17 cellular contexts compared by ENCODE assay signal in the genomic region with DNA sequence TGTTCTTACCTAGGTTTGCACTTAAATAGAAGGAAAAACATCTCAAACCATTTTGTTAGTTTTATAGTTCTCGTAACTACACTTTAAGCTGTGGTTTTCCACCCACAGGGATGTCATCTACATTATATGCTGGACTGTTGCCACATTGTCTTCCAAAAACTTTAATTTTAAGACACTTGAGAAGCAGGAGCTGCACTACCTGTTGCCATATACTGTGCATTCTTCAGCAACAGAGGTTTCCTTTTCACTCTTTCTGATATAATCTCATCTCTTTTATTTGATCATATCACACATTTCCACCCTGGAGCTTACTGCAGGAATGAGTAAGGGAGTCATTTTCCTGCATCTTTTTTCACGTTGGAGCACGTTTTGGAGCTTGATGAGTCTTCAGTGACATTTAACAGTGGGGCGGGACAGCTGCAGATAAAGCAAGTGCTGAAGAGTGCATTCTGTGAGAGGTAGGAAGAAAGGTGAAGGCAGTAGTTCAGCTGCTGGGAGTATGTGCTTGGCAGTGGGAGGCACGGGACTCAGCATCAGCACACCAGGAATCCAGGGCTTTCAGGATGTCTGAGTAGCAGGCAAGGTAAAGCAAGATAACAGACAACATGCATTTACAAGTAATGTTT. TPM values are rescaled to one million over a fixed set of nuclear protein-coding genes. Genes with fewer than 3 reads are reported as not detected.
DNase-seq lines count a peak whose midpoint lies in the region; ATAC-seq and TF ChIP-seq lines count a peak whose summit lies in the region.
"Had no signal": no experiment of that assay in that cellular context is flagged by ENCODE, and none has a peak within 500 bp of the region (broad histone marks: within the 10 kb centered on the region; RNA-seq: fewer than 3 reads in every experiment).

No MANE protein-coding gene starts in this region.

- no peak for TF ChIP-seq CTCF in Caco-2 (IDR thresholded peaks at IDR 0.05; ENCODE audit: insufficient read depth in 1 of 2, low read depth in 1 of 2, low read length in 1 of 2, severe bottlenecking in 1 of 2, unreplicated experiment in 1 of 2)
- TF ChIP-seq CTCF in Loucy (conservative IDR thresholded peaks at IDR 0.05; ENCODE audit: low read length): no peak
- no peak for TF ChIP-seq CTCF in chondrocyte (IDR thresholded peaks at IDR 0.05)
- no peak for TF ChIP-seq CTCF in nephron (IDR thresholded peaks at IDR 0.05; ENCODE audit: unreplicated experiment in 3 of 3)
- TF ChIP-seq CTCF in transverse colon (IDR thresholded peaks at IDR 0.05): no peak

- H3K27ac ChIP-seq in transverse colon: no peak overlapping the region
- H3K27ac ChIP-seq: PC-9 had no signal

- CTCF ChIA-PET in Caco-2 (lab: Charles Lee): no interaction called here

- BruUV-seq in Caco-2 (replicated peaks; lab: Mats Ljungman, UMichigan): no TSS peak

- no peak for ATAC-seq in GM18511 (IDR thresholded peaks at IDR 0.05; ENCODE audit: unreplicated experiment)

- H3K4me2 ChIP-seq in Loucy (ENCODE audit: low read depth, low read length, poor library complexity, severe bottlenecking): peak overlapping the region; percentile 90
- H3K4me2 ChIP-seq: PC-9 had no signal

- peaks cover 88% of the 10 kb centered on the region for H3K79me2 ChIP-seq in Loucy (ENCODE audit: insufficient read depth, low read length)

- POLR2A ChIA-PET in Caco-2 (lab: Charles Lee): no interaction called here

- WGBS in transverse colon (ENCODE audit: low coverage in 1 of 2), 2 donors: 54 to 60% methylated on average over 4 to 5 of the region's 5 CpGs

- H3K4me1 ChIP-seq in Caco-2 (peaks cover 47% of the 10 kb centered on the region), Loucy (ENCODE audit: insufficient read depth, low read length, poor library complexity, severe bottlenecking) (peaks cover 58% of the 10 kb centered on the region), transverse colon (peaks cover 22 to 59% (median 33%) of the 10 kb centered on the region in 4 donors)

- no peak for TF ChIP-seq POLR2A in transverse colon (IDR thresholded peaks at IDR 0.05)

- DNase-seq in Caco-2 (peak in 1 of 2 experiments; percentile 41), chondrocyte (ENCODE audit: low spot score) (no peak), COLO668 (lab: John Stamatoyannopoulos, UW; ENCODE audit: unreplicated experiment) (no peak), transverse colon (no peak), RPMI8226 (no peak)
- DNase-seq: activated CD4-positive, alpha-beta T cell treated with anti-CD3 and anti-CD28 coated beads for 4 hours; activated naive CD4-positive, alpha-beta T cell; CD4-positive, alpha-beta T cell; DND-41; NCI-H1105 treated with DMSO at 0.1 percent for 48 hours; PC-9; retina; stimulated activated naive CD4-positive, alpha-beta T cell treated with Interleukin-2 at 50 U/mL for 16 hours had no signal

- H3K27ac Mint-ChIP-seq in Caco-2 (ENCODE audit: unreplicated experiment): peak overlapping the region; percentile 71
- H3K27ac Mint-ChIP-seq in chondrocyte (ENCODE audit: unreplicated experiment): peak overlapping the region; percentile 34
- H3K27ac Mint-ChIP-seq in nephron: peak overlapping the region in 2 of 3 experiments; percentile 40 to 64
- H3K27ac Mint-ChIP-seq: CD4-positive, alpha-beta T cell had no signal

- no peak for TF ChIP-seq EP300 in transverse colon (IDR thresholded peaks at IDR 0.05; ENCODE audit: low read depth)

- H4K20me1 ChIP-seq in Loucy (ENCODE audit: insufficient read depth, low read length, poor library complexity, severe bottlenecking): peaks cover 28% of the 10 kb centered on the region

- no peak overlapping the region for H3K9ac ChIP-seq in Loucy (ENCODE audit: low read depth, low read length, poor library complexity, severe bottlenecking)

- H3K36me3 Mint-ChIP-seq in Caco-2 (ENCODE audit: insufficient read depth, unreplicated experiment): peaks cover 20% of the 10 kb centered on the region
- H3K36me3 Mint-ChIP-seq in chondrocyte (ENCODE audit: low read depth): no peaks in the 10 kb centered on the region
- H3K36me3 Mint-ChIP-seq in nephron (ENCODE audit: low read depth): peaks cover 15% of the 10 kb centered on the region

- intact Hi-C loops in Caco-2 (cut with micrococcal nuclease; ENCODE audit: unreplicated experiment): no loop called here
- intact Hi-C loops in transverse colon (cut with DNase I; ENCODE audit: low total_unique reads): no loop called here

- H3K4me3 ChIP-seq in Caco-2 (ENCODE audit: low read depth, low read length): no peak overlapping the region
- H3K4me3 ChIP-seq in Loucy (ENCODE audit: low read length, poor library complexity, severe bottlenecking): peak overlapping the region; percentile 87
- H3K4me3 ChIP-seq in transverse colon: no peak overlapping the region
- H3K4me3 ChIP-seq: HAP-1, PC-9 had no signal

- H3F3A ChIP-seq in Loucy (ENCODE audit: low read depth): no peaks in the 10 kb centered on the region

- no peaks in the 10 kb centered on the region for H3K9me3 ChIP-seq in Caco-2
- H3K9me3 ChIP-seq in Loucy (ENCODE audit: insufficient read depth, low read depth, low read length): no peaks in the 10 kb centered on the region
- no peaks in the 10 kb centered on the region for H3K9me3 ChIP-seq in transverse colon
- H3K9me3 ChIP-seq: HAP-1 had no signal

- H3K9me3 Mint-ChIP-seq in Caco-2 (ENCODE audit: unreplicated experiment): no peaks in the 10 kb centered on the region
- no peaks in the 10 kb centered on the region for H3K9me3 Mint-ChIP-seq in chondrocyte (ENCODE audit: low read depth)
- no peaks in the 10 kb centered on the region for H3K9me3 Mint-ChIP-seq in nephron
- H3K9me3 Mint-ChIP-seq: CD4-positive, alpha-beta T cell had no signal

- H2AFZ ChIP-seq in Loucy (ENCODE audit: low read length): no peak overlapping the region
- H2AFZ ChIP-seq: PC-9 had no signal

- no peaks in the 10 kb centered on the region for H3K9me2 ChIP-seq in Loucy (replicated peaks; ENCODE audit: low read depth, low read length)

- no peaks in the 10 kb centered on the region; the same call in 1 of the 2 replicates for H3K36me3 ChIP-seq in Caco-2 (ENCODE audit: control insufficient read depth, insufficient read depth, low read length)
- no peaks in the 10 kb centered on the region for H3K36me3 ChIP-seq in Loucy (ENCODE audit: insufficient read depth, low read length)
- H3K36me3 ChIP-seq in transverse colon: no peaks in the 10 kb centered on the region
- H3K36me3 ChIP-seq: HAP-1 had no signal

- in situ Hi-C loops in transverse colon (cut with MboI; ENCODE audit: low pct_ligation_motif_present in 1 of 4, low pct_unique_long_range_greater_than_20kb in 1 of 4, low sequenced_read_pairs in 3 of 4): loop anchor here in 1 of 4 donors (10.0 kb wide), 1 partner anchor 47 kb away; no protein-coding TSS in a partner anchor

- H3K27me3 Mint-ChIP-seq in Caco-2 (ENCODE audit: insufficient read depth, unreplicated experiment): no peaks in the 10 kb centered on the region
- no peaks in the 10 kb centered on the region for H3K27me3 Mint-ChIP-seq in chondrocyte (ENCODE audit: low read depth)
- no peaks in the 10 kb centered on the region for H3K27me3 Mint-ChIP-seq in nephron (ENCODE audit: low read depth)
- H3K27me3 Mint-ChIP-seq: CD4-positive, alpha-beta T cell had no signal

- no peaks in the 10 kb centered on the region for H3K27me3 ChIP-seq in Caco-2 (replicated peaks; ENCODE audit: control insufficient read depth, insufficient read depth, low read length)
- H3K27me3 ChIP-seq in Loucy (ENCODE audit: insufficient read depth, low read length, poor library complexity, severe bottlenecking): no peaks in the 10 kb centered on the region
- H3K27me3 ChIP-seq in transverse colon: no peaks in the 10 kb centered on the region

- H3K4me3 Mint-ChIP-seq in Caco-2 (ENCODE audit: unreplicated experiment) (peak overlapping the region; percentile 34), chondrocyte (ENCODE audit: unreplicated experiment) (no peak overlapping the region), nephron (peak overlapping the region in 2 of 3 experiments; percentile 74 to 98)

- H3K4me1 Mint-ChIP-seq in Caco-2 (ENCODE audit: low read depth, unreplicated experiment): peaks cover 56% of the 10 kb centered on the region
- H3K4me1 Mint-ChIP-seq in chondrocyte (ENCODE audit: low read depth): peaks cover 73% of the 10 kb centered on the region
- peaks cover 46% of the 10 kb centered on the region for H3K4me1 Mint-ChIP-seq in nephron

RNA-seq across cellular contexts. Expression of a gene that starts 3.8 kb away (rescaled TPM):
- 67.2 and 75.2 TPM in 2 replicates for total RNA-seq in Caco-2 (2022)
- total RNA-seq in chondrocyte: 101 to 148 TPM (median 145 TPM) in 3 replicates
- total RNA-seq in transverse colon: 10 to 100 TPM in 3 of 4 donors, 1 to 10 TPM in 1; 4.5 to 41.0 (median 24.1) TPM
